Comparison of ENCODE assay signal across 13 cellular contexts in genomic region chr15:85456798-85457197, GRCh38.
DNase-seq lines count a peak whose midpoint lies in the region; ATAC-seq, FAIRE-seq and TF ChIP-seq lines count a peak whose summit lies in the region.
"Had no signal": no experiment of that assay in that cellular context is flagged by ENCODE, and none has a peak within 500 bp of the region (broad histone marks: within the 10 kb centered on the region; RNA-seq: fewer than 3 reads in every experiment).

No MANE protein-coding gene starts in this region.

- H3K27ac ChIP-seq in left lung: no peak overlapping the region
- H3K27ac ChIP-seq in coronary artery: no peak overlapping the region

- no peaks in the 10 kb centered on the region for H3K27me3 Mint-ChIP-seq in activated T-helper 17 cell treated with anti-CD3 and anti-CD28 coated beads, Interleukin-2, amount 50 U/mL, for 72 hours
- H3K27me3 Mint-ChIP-seq: activated naive CD4-positive, alpha-beta T cell treated with anti-CD3 and anti-CD28 coated beads, Interleukin-2, amount 10 ng/mL, durations not matched to agents 7 days and 5 days had no signal

- H3K4me1 ChIP-seq in left lung: peaks cover 0 to 9% of the 10 kb centered on the region in 2 donors

- ATAC-seq in GM19395 (IDR thresholded peaks at IDR 0.05; ENCODE audit: unreplicated experiment): peak; percentile 46
- ATAC-seq in HG03060 (IDR thresholded peaks at IDR 0.05; ENCODE audit: low read depth, unreplicated experiment): peak; percentile 38
- ATAC-seq in activated T-helper 17 cell treated with anti-CD3 and anti-CD28 coated beads, Interleukin-2, amount 50 U/mL, for 72 hours (replicated peaks): peak; percentile 16
- ATAC-seq in left lung: no peak
- ATAC-seq: K562 had no signal

- no peaks in the 10 kb centered on the region for H3K36me3 ChIP-seq in left lung

- TF ChIP-seq CTCF in left lung (IDR thresholded peaks at IDR 0.05): no peak
- no peak for TF ChIP-seq CTCF in coronary artery (IDR thresholded peaks at IDR 0.05)

- no peaks in the 10 kb centered on the region for H3K27me3 ChIP-seq in left lung

- intact Hi-C loops in left lung (cut with DNase I): no loop called here

- FAIRE-seq in GM12891 (lab: Jason Lieb, UNC): peak; percentile 68
- FAIRE-seq: endometrium, K562 had no signal

- H3K9me3 Mint-ChIP-seq in activated T-helper 17 cell treated with anti-CD3 and anti-CD28 coated beads, Interleukin-2, amount 50 U/mL, for 72 hours: no peaks in the 10 kb centered on the region

- H3K27ac Mint-ChIP-seq in activated T-helper 17 cell treated with anti-CD3 and anti-CD28 coated beads, Interleukin-2, amount 50 U/mL, for 72 hours: no peak overlapping the region
- H3K27ac Mint-ChIP-seq: activated naive CD4-positive, alpha-beta T cell treated with anti-CD3 and anti-CD28 coated beads, Interleukin-2, amount 10 ng/mL, durations not matched to agents 7 days and 5 days had no signal

- DNase-seq in GM12891 (ENCODE audit: insufficient read length, low spot score) (no peak), left lung (no peak), coronary artery (ENCODE audit: low spot score) (no peak), cerebellum (ENCODE audit: low spot score) (no peak), NCI-H146 treated with DMSO at 0.1 percent for 48 hours (lab: John Stamatoyannopoulos, UW; ENCODE audit: unreplicated experiment) (no peak)
- DNase-seq: activated CD8-positive, alpha-beta memory T cell treated with anti-CD3 and anti-CD28 coated beads for 24 hours; activated naive CD4-positive, alpha-beta T cell treated with anti-CD3 and anti-CD28 coated beads, Interleukin-2, amount 10 ng/mL, durations not matched to agents 7 days and 5 days; NCI-H1436 had no signal

- H3K36me3 Mint-ChIP-seq in activated T-helper 17 cell treated with anti-CD3 and anti-CD28 coated beads, Interleukin-2, amount 50 U/mL, for 72 hours (ENCODE audit: low read depth): no peaks in the 10 kb centered on the region

- peaks cover 42% of the 10 kb centered on the region for H3K4me1 Mint-ChIP-seq in activated T-helper 17 cell treated with anti-CD3 and anti-CD28 coated beads, Interleukin-2, amount 50 U/mL, for 72 hours

- no peak overlapping the region for H3K4me3 Mint-ChIP-seq in activated T-helper 17 cell treated with anti-CD3 and anti-CD28 coated beads, Interleukin-2, amount 50 U/mL, for 72 hours
- H3K4me3 Mint-ChIP-seq: activated naive CD4-positive, alpha-beta T cell treated with anti-CD3 and anti-CD28 coated beads, Interleukin-2, amount 10 ng/mL, durations not matched to agents 7 days and 5 days had no signal

- TF ChIP-seq POLR2A in GM12891 (IDR thresholded peaks at IDR 0.05; ENCODE audit: low read depth, low read length): no peak; the same call in 1 of the 2 replicates

- no peaks in the 10 kb centered on the region for H3K9me3 ChIP-seq in left lung

- H3K4me3 ChIP-seq in left lung: no peak overlapping the region
- H3K4me3 ChIP-seq in coronary artery: no peak overlapping the region
- H3K4me3 ChIP-seq: K562 had no signal

TF ChIP-seq in GM12891, 5 proteins besides CTCF, POLR2A, EP300 and RAD21:
- TF ChIP-seq SPI1 (IDR thresholded peaks at IDR 0.05; ENCODE audit: low read depth, low read length) (0 out of 2 replicates have a peak, but pooled peaks have one; percentile 31), PAX5 (IDR thresholded peaks at IDR 0.05; ENCODE audit: insufficient read depth, low read length, severe bottlenecking) (no peak)
